19 cellular contexts compared by ENCODE assay signal in the genomic region with DNA sequence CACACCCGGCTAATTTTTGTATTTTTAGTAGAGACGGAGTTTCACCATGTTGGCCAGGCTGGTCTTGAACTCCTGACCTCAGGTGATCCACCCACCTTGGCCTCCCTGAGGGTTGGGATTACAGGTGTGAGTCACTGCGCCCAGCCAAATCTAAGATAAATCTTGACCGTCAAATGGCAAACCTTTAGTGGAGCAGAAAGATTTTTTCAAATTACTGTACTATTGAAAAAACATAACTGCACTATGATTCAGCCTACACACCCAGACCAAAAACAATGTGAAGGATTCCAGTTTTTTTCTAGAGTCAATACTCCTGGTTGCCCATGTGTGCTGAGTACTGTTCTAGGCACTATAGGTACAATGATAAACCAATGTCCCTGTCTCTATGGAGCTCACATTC. TPM values are rescaled to one million over a fixed set of nuclear protein-coding genes. Genes with fewer than 3 reads are reported as not detected.
DNase-seq lines count a peak whose midpoint lies in the region; ATAC-seq, FAIRE-seq and TF ChIP-seq lines count a peak whose summit lies in the region.
"Had no signal": no experiment of that assay in that cellular context is flagged by ENCODE, and none has a peak within 500 bp of the region (broad histone marks: within the 10 kb centered on the region; RNA-seq: fewer than 3 reads in every experiment).

No MANE protein-coding gene starts in this region.

- no peaks in the 10 kb centered on the region for H3K9me1 ChIP-seq in keratinocyte (ENCODE audit: control insufficient read depth, extremely low read depth, insufficient read depth, low read length)

- WGBS in mammary epithelial cell (ENCODE audit: low coverage, missing lambda C conversion rate), result 12% methylated on average over 4 of the region's 4 CpGs

- TF ChIP-seq CTCF in natural killer cell (IDR thresholded peaks at IDR 0.05) (no peak), mammary epithelial cell (conservative IDR thresholded peaks at IDR 0.05 in 1 of 2, IDR thresholded peaks at IDR 0.05 in 1 of 2; ENCODE audit: extremely low read depth in 1 of 2, insufficient read depth in 1 of 2, low read depth in 1 of 2, low read length in 2 of 2) (no peak), keratinocyte (optimal IDR thresholded peaks at IDR 0.05 in 1 of 3, IDR thresholded peaks at IDR 0.05 in 1 of 3, conservative IDR thresholded peaks at IDR 0.05 in 1 of 3; ENCODE audit: extremely low read depth in 1 of 3, insufficient read depth in 2 of 3, low read length in 3 of 3) (no peak)

- no peaks in the 10 kb centered on the region for H4K20me1 ChIP-seq in mammary epithelial cell (ENCODE audit: insufficient read depth, low read length)
- H4K20me1 ChIP-seq in keratinocyte (ENCODE audit: control insufficient read depth, extremely low read depth, insufficient read depth, low read length), result no peaks in the 10 kb centered on the region

- intact Hi-C loops in natural killer cell (cut with micrococcal nuclease) (no loop called here), mammary epithelial cell (cut with micrococcal nuclease) (no loop called here)

- ATAC-seq in natural killer cell, result no peak
- ATAC-seq in natural killer cell treated with Interleukin-12 subunit alpha and Interleukin-12 subunit beta and Interleukin-15 and Interleukin-18, amount 100 ng/mL, for 72 hours, result no peak
- no peak for ATAC-seq in HG02623 (IDR thresholded peaks at IDR 0.05; ENCODE audit: unreplicated experiment)
- ATAC-seq: activated CD8-positive, alpha-beta memory T cell treated with anti-CD3 and anti-CD28 coated beads, Interleukin-2, amount 10 ng/mL, durations not matched to agents 7 days and 5 days had no signal

- DNase-seq in natural killer cell (no peak), mammary epithelial cell (peak; percentile 84), keratinocyte (ENCODE audit: low read depth, low spot score) (peak; percentile 21), NCI-H82 treated with DMSO at 0.1 percent for 48 hours (lab: John Stamatoyannopoulos, UW; ENCODE audit: unreplicated experiment) (no peak), NCI-H748 (lab: John Stamatoyannopoulos, UW; ENCODE audit: unreplicated experiment) (no peak), T-helper 9 cell (no peak)
- DNase-seq in natural killer cell treated with Interleukin-12 subunit alpha and Interleukin-12 subunit beta and Interleukin-15 and Interleukin-18, amount 100 ng/mL, for 72 hours (ENCODE audit: low spot score), result no peak
- DNase-seq: activated CD8-positive, alpha-beta memory T cell treated with anti-CD3 and anti-CD28 coated beads, Interleukin-2, amount 10 ng/mL, durations not matched to agents 7 days and 5 days; activated naive CD4-positive, alpha-beta T cell; CD4-positive, alpha-beta memory T cell; endodermal cell; MM.1S; naive B cell; NCI-H1930; NCI-H69 had no signal

- peaks cover 4% of the 10 kb centered on the region for H3K9me3 ChIP-seq in mammary epithelial cell (replicated peaks; ENCODE audit: insufficient read depth, low read length)
- H3K9me3 ChIP-seq in keratinocyte (ENCODE audit: control insufficient read depth, low read depth, low read length), result no peaks in the 10 kb centered on the region

- H3K4me1 Mint-ChIP-seq in natural killer cell, result peaks cover 22 to 31% of the 10 kb centered on the region in 2 donors
- peaks cover 4 to 9% of the 10 kb centered on the region in 2 donors for H3K4me1 Mint-ChIP-seq in natural killer cell treated with Interleukin-12 subunit alpha and Interleukin-12 subunit beta and Interleukin-15 and Interleukin-18, amount 100 ng/mL, for 72 hours (ENCODE audit: low read depth in 2 of 2)
- H3K4me1 Mint-ChIP-seq: activated CD8-positive, alpha-beta memory T cell treated with anti-CD3 and anti-CD28 coated beads, Interleukin-2, amount 10 ng/mL, durations not matched to agents 7 days and 5 days; naive B cell had no signal

- BruUV-seq in mammary epithelial cell (replicated peaks; lab: Mats Ljungman, UMichigan), result no TSS peak

- H3K4me2 ChIP-seq in mammary epithelial cell (ENCODE audit: insufficient read depth, low read depth, low read length) (no peak overlapping the region), keratinocyte (ENCODE audit: control insufficient read depth, extremely low read depth, insufficient read depth, low read depth, low read length) (peak overlapping the region; percentile 30)

- peaks cover 16% of the 10 kb centered on the region for H3K36me3 Mint-ChIP-seq in natural killer cell
- peaks cover 22% of the 10 kb centered on the region for H3K36me3 Mint-ChIP-seq in natural killer cell treated with Interleukin-12 subunit alpha and Interleukin-12 subunit beta and Interleukin-15 and Interleukin-18, amount 100 ng/mL, for 72 hours
- H3K36me3 Mint-ChIP-seq: activated CD8-positive, alpha-beta memory T cell treated with anti-CD3 and anti-CD28 coated beads, Interleukin-2, amount 10 ng/mL, durations not matched to agents 7 days and 5 days; naive B cell had no signal

- H3K4me3 ChIP-seq in mammary epithelial cell (replicated peaks in 1 of 3; ENCODE audit: insufficient read depth in 1 of 3, low read depth in 2 of 3, low read length in 3 of 3) (no peak overlapping the region), keratinocyte (ENCODE audit: control insufficient read depth in 2 of 3, extremely low read depth in 1 of 3, insufficient read depth in 2 of 3, low read depth in 1 of 3, low read length in 3 of 3) (no peak overlapping the region)
- H3K4me3 ChIP-seq: cardiac muscle cell, heart left ventricle had no signal

- in situ Hi-C loops in mammary epithelial cell (cut with MboI; ENCODE audit: low sequenced_read_pairs in 2 of 2), result no loop called here

- no peaks in the 10 kb centered on the region for H3K27me3 ChIP-seq in mammary epithelial cell (ENCODE audit: insufficient read depth, low read length)
- no peaks in the 10 kb centered on the region for H3K27me3 ChIP-seq in keratinocyte (ENCODE audit: control insufficient read depth, extremely low read depth, insufficient read depth, low read length)
- H3K27me3 ChIP-seq: cardiac muscle cell, heart left ventricle had no signal

- no peaks in the 10 kb centered on the region for H3K27me3 Mint-ChIP-seq in natural killer cell (ENCODE audit: low read depth in 2 of 2)
- H3K27me3 Mint-ChIP-seq in natural killer cell treated with Interleukin-12 subunit alpha and Interleukin-12 subunit beta and Interleukin-15 and Interleukin-18, amount 100 ng/mL, for 72 hours, result no peaks in the 10 kb centered on the region
- H3K27me3 Mint-ChIP-seq: CD4-positive, alpha-beta memory T cell; naive B cell had no signal

- peak overlapping the region; percentile 58 for H3K27ac ChIP-seq in mammary epithelial cell (ENCODE audit: insufficient read depth, low read depth, low read length)
- H3K27ac ChIP-seq in keratinocyte (ENCODE audit: control insufficient read depth, insufficient read depth, low read length), result peak overlapping the region; percentile 60
- H3K27ac ChIP-seq: cardiac muscle cell had no signal

- peak; percentile 95 for FAIRE-seq in keratinocyte (lab: Jason Lieb, UNC)
- FAIRE-seq: G401.6 had no signal

- CTCF ChIA-PET in mammary epithelial cell (lab: Charles Lee; ENCODE audit: low non-redundant PET), result no interaction called here

- peaks cover 22% of the 10 kb centered on the region for H3K4me1 ChIP-seq in mammary epithelial cell (ENCODE audit: insufficient read depth, low read length)
- H3K4me1 ChIP-seq in keratinocyte (ENCODE audit: control insufficient read depth, extremely low read depth, insufficient read depth, low read length), result peaks cover 24% of the 10 kb centered on the region

- H3K79me2 ChIP-seq in mammary epithelial cell (ENCODE audit: insufficient read depth, low read length), result peaks cover 26% of the 10 kb centered on the region
- H3K79me2 ChIP-seq in keratinocyte (ENCODE audit: control insufficient read depth, insufficient read depth, low read length), result peaks cover 4% of the 10 kb centered on the region

- dilution Hi-C loops in mammary epithelial cell (cut with HindIII; ENCODE audit: low sequenced_read_pairs), result no loop called here
- dilution Hi-C loops in keratinocyte (cut with MboI; ENCODE audit: extremely low pct_ligation_motif_present, low sequenced_read_pairs), result no loop called here

- peaks cover 2% of the 10 kb centered on the region in 2 donors for H3K9me3 Mint-ChIP-seq in natural killer cell
- H3K9me3 Mint-ChIP-seq in natural killer cell treated with Interleukin-12 subunit alpha and Interleukin-12 subunit beta and Interleukin-15 and Interleukin-18, amount 100 ng/mL, for 72 hours, result peaks cover 2% of the 10 kb centered on the region

- H3K9ac ChIP-seq in mammary epithelial cell (ENCODE audit: insufficient read depth, low read length), result no peak overlapping the region
- no peak overlapping the region for H3K9ac ChIP-seq in keratinocyte (ENCODE audit: control insufficient read depth, extremely low read depth, insufficient read depth, low read length)

- peak overlapping the region; percentile 16 to 17 for H3K27ac Mint-ChIP-seq in natural killer cell
- no peak overlapping the region for H3K27ac Mint-ChIP-seq in natural killer cell treated with Interleukin-12 subunit alpha and Interleukin-12 subunit beta and Interleukin-15 and Interleukin-18, amount 100 ng/mL, for 72 hours
- H3K27ac Mint-ChIP-seq: activated CD8-positive, alpha-beta memory T cell treated with anti-CD3 and anti-CD28 coated beads, Interleukin-2, amount 10 ng/mL, durations not matched to agents 7 days and 5 days; endodermal cell had no signal

- H3K4me3 Mint-ChIP-seq in natural killer cell, result no peak overlapping the region
- no peak overlapping the region for H3K4me3 Mint-ChIP-seq in natural killer cell treated with Interleukin-12 subunit alpha and Interleukin-12 subunit beta and Interleukin-15 and Interleukin-18, amount 100 ng/mL, for 72 hours
- H3K4me3 Mint-ChIP-seq: activated CD8-positive, alpha-beta memory T cell treated with anti-CD3 and anti-CD28 coated beads, Interleukin-2, amount 10 ng/mL, durations not matched to agents 7 days and 5 days; endodermal cell; naive B cell had no signal

- no peak overlapping the region for H2AFZ ChIP-seq in mammary epithelial cell (ENCODE audit: low read depth, low read length)
- H2AFZ ChIP-seq in keratinocyte (ENCODE audit: control insufficient read depth, low read length), result no peak overlapping the region

- no peaks in the 10 kb centered on the region for H3K36me3 ChIP-seq in mammary epithelial cell (ENCODE audit: insufficient read depth, low read length)
- H3K36me3 ChIP-seq in keratinocyte (ENCODE audit: control insufficient read depth in 2 of 2, extremely low read depth in 1 of 2, insufficient read depth in 2 of 2, low read length in 2 of 2), result no peaks in the 10 kb centered on the region
- H3K36me3 ChIP-seq: cardiac muscle cell, heart left ventricle had no signal

RNA-seq across cellular contexts. Expression of a gene that starts 33.9 kb away (rescaled TPM):
- total RNA-seq in natural killer cell (10 to 100 TPM; 24.9 to 57.2 (median 33.5) TPM), mammary epithelial cell (100 to 1,000 TPM in 1 of 2 donors, 10 to 100 TPM in 1; 51.3 to 155 TPM)
- 10 to 100 TPM in 1 of 2 donors, 1 to 10 TPM in 1; 6.8 to 18.8 TPM for total RNA-seq in natural killer cell treated with Interleukin-12 subunit alpha and Interleukin-12 subunit beta and Interleukin-15 and Interleukin-18, amount 100 ng/mL, for 72 hours
- polyA plus RNA-seq in mammary epithelial cell (23.6 TPM), keratinocyte (12.0 to 24.0 TPM (median 16.2 TPM) in 3 replicates)
- polyA minus RNA-seq in mammary epithelial cell (190 TPM), keratinocyte (23.1 to 93.4 TPM (median 35.1 TPM) in 3 replicates)
- 54.2 TPM for polyA plus RNA-seq in keratinocyte (2011; ENCODE audit: low read depth)
- polyA plus RNA-seq in keratinocyte (2011; cell fraction: cytosol; rRNA removed), result 14.1 and 14.5 TPM in 2 replicates
- polyA plus RNA-seq in keratinocyte (2011; cell fraction: nucleus; rRNA removed), result 54.5 and 61.4 TPM in 2 replicates
- 21.1 and 27.6 TPM in 2 replicates for polyA plus RNA-seq in keratinocyte (2012; ENCODE audit: low replicate concordance)
- polyA minus RNA-seq in keratinocyte (2011; cell fraction: cytosol; rRNA and poly(A)+ RNA removed), result 29.7 TPM
- polyA minus RNA-seq in keratinocyte (2011; cell fraction: nucleus; rRNA and poly(A)+ RNA removed), result 54.7 and 104 TPM in 2 replicates

Comparison
In these comparisons a context has a peak if more than half of its experiments do, and no peak if none do; other contexts are left out.
1. H3K27ac Mint-ChIP-seq: peak in natural killer cell (2 of 2); none in natural killer cell treated with Interleukin-12 subunit alpha and Interleukin-12 subunit beta and Interleukin-15 and Interleukin-18, amount 100 ng/mL, for 72 hours (0 of 2).
2. DNase-seq: peak in mammary epithelial cell (single experiment) and keratinocyte (single experiment); none in natural killer cell (single experiment), natural killer cell treated with Interleukin-12 subunit alpha and Interleukin-12 subunit beta and Interleukin-15 and Interleukin-18, amount 100 ng/mL, for 72 hours (single experiment), NCI-H82 treated with DMSO at 0.1 percent for 48 hours (single experiment), NCI-H748 (single experiment) and T-helper 9 cell (single experiment).